ENCODE assay signal across 1 cellular context in the genomic region with DNA sequence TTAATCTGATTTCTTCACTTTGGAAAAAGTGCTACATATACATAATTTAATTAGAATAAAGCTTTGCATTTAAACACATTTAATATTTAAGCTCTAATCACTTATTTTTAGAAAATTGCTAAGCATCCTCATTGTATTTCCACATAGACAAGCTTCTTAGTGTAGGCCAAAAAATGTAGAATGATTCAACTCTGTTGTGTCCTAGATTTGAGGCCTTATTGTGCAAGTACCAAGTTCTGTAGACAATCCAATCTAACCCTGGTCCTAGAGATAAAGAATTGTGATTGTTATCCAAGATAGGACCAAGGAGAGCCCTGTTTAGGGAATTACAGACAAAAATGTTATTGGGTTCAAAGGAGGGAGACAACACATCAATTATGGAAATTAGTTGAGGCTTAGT.
TF ChIP-seq lines count a peak whose summit lies in the region.

No MANE protein-coding gene starts in this region.

TF ChIP-seq in GM23338, 12 proteins besides CTCF, POLR2A, EP300 and RAD21 (continued from another document):
- TF ChIP-seq, protein P1, sequence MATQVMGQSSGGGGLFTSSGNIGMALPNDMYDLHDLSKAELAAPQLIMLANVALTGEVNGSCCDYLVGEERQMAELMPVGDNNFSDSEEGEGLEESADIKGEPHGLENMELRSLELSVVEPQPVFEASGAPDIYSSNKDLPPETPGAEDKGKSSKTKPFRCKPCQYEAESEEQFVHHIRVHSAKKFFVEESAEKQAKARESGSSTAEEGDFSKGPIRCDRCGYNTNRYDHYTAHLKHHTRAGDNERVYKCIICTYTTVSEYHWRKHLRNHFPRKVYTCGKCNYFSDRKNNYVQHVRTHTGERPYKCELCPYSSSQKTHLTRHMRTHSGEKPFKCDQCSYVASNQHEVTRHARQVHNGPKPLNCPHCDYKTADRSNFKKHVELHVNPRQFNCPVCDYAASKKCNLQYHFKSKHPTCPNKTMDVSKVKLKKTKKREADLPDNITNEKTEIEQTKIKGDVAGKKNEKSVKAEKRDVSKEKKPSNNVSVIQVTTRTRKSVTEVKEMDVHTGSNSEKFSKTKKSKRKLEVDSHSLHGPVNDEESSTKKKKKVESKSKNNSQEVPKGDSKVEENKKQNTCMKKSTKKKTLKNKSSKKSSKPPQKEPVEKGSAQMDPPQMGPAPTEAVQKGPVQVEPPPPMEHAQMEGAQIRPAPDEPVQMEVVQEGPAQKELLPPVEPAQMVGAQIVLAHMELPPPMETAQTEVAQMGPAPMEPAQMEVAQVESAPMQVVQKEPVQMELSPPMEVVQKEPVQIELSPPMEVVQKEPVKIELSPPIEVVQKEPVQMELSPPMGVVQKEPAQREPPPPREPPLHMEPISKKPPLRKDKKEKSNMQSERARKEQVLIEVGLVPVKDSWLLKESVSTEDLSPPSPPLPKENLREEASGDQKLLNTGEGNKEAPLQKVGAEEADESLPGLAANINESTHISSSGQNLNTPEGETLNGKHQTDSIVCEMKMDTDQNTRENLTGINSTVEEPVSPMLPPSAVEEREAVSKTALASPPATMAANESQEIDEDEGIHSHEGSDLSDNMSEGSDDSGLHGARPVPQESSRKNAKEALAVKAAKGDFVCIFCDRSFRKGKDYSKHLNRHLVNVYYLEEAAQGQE (IDR thresholded peaks at IDR 0.05; ENCODE audit: unreplicated experiment) = no peak
- TF ChIP-seq JUNB (IDR thresholded peaks at IDR 0.05; ENCODE audit: unreplicated experiment) (no peak), CREB1 (CRISPR knock-in tag; IDR thresholded peaks at IDR 0.05; ENCODE audit: low read depth) (no peak), POLR2AphosphoS5 (IDR thresholded peaks at IDR 0.05; ENCODE audit: low read depth) (no peak), EZH2 (IDR thresholded peaks at IDR 0.05; ENCODE audit: low read depth, unreplicated experiment) (no peak), ZNF114 (CRISPR knock-in tag; IDR thresholded peaks at IDR 0.05) (no peak), ZNF462 (CRISPR knock-in tag; IDR thresholded peaks at IDR 0.05) (no peak)
